ENCODE assay signal across 23 cellular contexts in the genomic region with DNA sequence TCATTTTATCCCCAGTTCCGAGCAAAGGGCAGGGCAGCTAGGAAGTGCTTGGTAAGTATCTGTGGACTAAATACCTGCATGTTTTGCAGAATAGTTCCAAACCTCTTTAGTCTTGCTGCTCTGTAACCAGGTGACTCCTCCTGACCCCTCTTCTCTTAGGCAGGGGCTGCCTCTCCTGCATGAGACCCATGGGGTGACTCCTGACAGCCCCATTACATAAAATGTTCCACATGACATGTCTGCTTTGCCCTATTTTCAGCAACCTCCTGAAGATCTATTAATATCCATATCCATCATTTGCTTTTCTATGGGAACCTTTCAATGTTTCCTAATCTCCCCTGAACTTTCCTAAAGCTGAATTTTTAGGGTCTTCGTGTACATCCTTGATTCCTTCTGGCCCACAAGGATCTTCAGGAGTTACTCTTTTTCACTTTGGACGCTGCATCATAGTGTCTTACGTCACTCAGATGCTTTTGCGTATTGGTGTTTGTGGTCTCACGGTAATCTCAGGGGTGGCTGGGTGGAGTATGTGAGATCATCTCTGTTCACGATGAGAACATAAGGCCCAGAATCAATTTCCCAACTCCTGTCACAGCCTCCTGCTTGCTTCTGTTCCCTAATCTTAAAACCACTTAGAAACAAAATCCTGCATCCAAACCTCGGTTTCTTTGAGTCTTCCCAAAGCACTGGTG.
A peak's percentile ranks its signal among the peaks of the same experiment; 100 is the strongest.
DNase-seq lines count a peak whose midpoint lies in the region; ATAC-seq and TF ChIP-seq lines count a peak whose summit lies in the region.
"Had no signal": no experiment of that assay in that cellular context is flagged by ENCODE, and none has a peak within 500 bp of the region (broad histone marks: within the 10 kb centered on the region; RNA-seq: fewer than 3 reads in every experiment).

No MANE protein-coding gene starts in this region.

- ATAC-seq in right cardiac atrium, result no peak
- ATAC-seq: A549, GM12878, GM23338, HCT116 had no signal

- H3K4me1 ChIP-seq in right cardiac atrium (ENCODE audit: control insufficient read depth, insufficient read depth, low read length), result peaks cover 2% of the 10 kb centered on the region
- peaks cover 0 to 36% (median 32%) of the 10 kb centered on the region in 4 donors for H3K4me1 ChIP-seq in sigmoid colon
- H3K4me1 ChIP-seq: BE2C had no signal

- no peak for TF ChIP-seq POLR2A in sigmoid colon (IDR thresholded peaks at IDR 0.05)

- H3K9me3 ChIP-seq in right cardiac atrium (ENCODE audit: control insufficient read depth, low read length), result no peaks in the 10 kb centered on the region
- no peaks in the 10 kb centered on the region for H3K9me3 ChIP-seq in sigmoid colon
- H3K9me3 ChIP-seq: A549, BE2C had no signal

- no peak overlapping the region for H3K27ac ChIP-seq in right cardiac atrium (ENCODE audit: low read length)
- H3K27ac ChIP-seq in angular gyrus (ENCODE audit: low read depth, low read length), result peak overlapping the region; percentile 37
- H3K27ac ChIP-seq in coronary artery, result no peak overlapping the region
- no peak overlapping the region for H3K27ac ChIP-seq in sigmoid colon
- H3K27ac ChIP-seq: A549; BLaER1 treated with 17β-estradiol and CSF1 and Interleukin-3, amounts not matched to agents 10 nM and 100 nM had no signal

- TF ChIP-seq CTCF in coronary artery (IDR thresholded peaks at IDR 0.05), result no peak
- no peak for TF ChIP-seq CTCF in sigmoid colon (IDR thresholded peaks at IDR 0.05)

- H3K4me3 ChIP-seq in right cardiac atrium (ENCODE audit: low read length) (no peak overlapping the region), coronary artery (no peak overlapping the region), sigmoid colon (no peak overlapping the region)
- H3K4me3 ChIP-seq: A549; BLaER1 treated with 17β-estradiol and CSF1 and Interleukin-3, amounts not matched to agents 10 nM and 100 nM; GM12878; GM23338 had no signal

- DNase-seq in cardiac septum (ENCODE audit: low spot score) (peak; percentile 54), right cardiac atrium (no peak), coronary artery (ENCODE audit: low spot score) (peak; percentile 56), sigmoid colon (peak; percentile 26), hypothalamus (lab: John Stamatoyannopoulos, UW) (no peak), NCI-H2081 treated with DMSO at 0.1 percent for 48 hours (lab: John Stamatoyannopoulos, UW) (no peak)
- DNase-seq: 8988T; ACHN; AML-193; BE2C; CD4-positive, alpha-beta T cell; CD8-positive, alpha-beta memory T cell; DMS 273 treated with DMSO at 0.1 percent for 48 hours; DMS79; EL; GDM1; H9 had no signal

- no peaks in the 10 kb centered on the region for H3K36me3 ChIP-seq in sigmoid colon
- H3K36me3 ChIP-seq: BE2C; BLaER1 treated with 17β-estradiol and CSF1 and Interleukin-3, amounts not matched to agents 10 nM and 100 nM had no signal

- intact Hi-C loops in cardiac septum (cut with DNase I), result no loop called here
- intact Hi-C loops in right cardiac atrium (cut with DNase I), result no loop called here
- intact Hi-C loops in sigmoid colon (cut with DNase I), result no loop called here

- 78% methylated on average over 8 of the region's 8 CpGs for WGBS in right cardiac atrium
- WGBS in sigmoid colon, 2 donors, result 87 to 92% methylated on average over 8 of the region's 8 CpGs

- no peaks in the 10 kb centered on the region for H3K27me3 ChIP-seq in right cardiac atrium (ENCODE audit: control insufficient read depth, insufficient read depth)
- no peaks in the 10 kb centered on the region for H3K27me3 ChIP-seq in sigmoid colon
- H3K27me3 ChIP-seq: BE2C; BLaER1 treated with 17β-estradiol and CSF1 and Interleukin-3, amounts not matched to agents 10 nM and 100 nM had no signal

- no peak for TF ChIP-seq EP300 in sigmoid colon (IDR thresholded peaks at IDR 0.05)

Comparison
In these comparisons a context has a peak if more than half of its experiments do, and no peak if none do; other contexts are left out.
1. DNase-seq: peak in cardiac septum (single experiment), coronary artery (single experiment) and sigmoid colon (single experiment); none in right cardiac atrium (0 of 3), hypothalamus (0 of 51) and NCI-H2081 treated with DMSO at 0.1 percent for 48 hours (single experiment).